ENCODE assay signal across 1 cellular context in the genomic region with DNA sequence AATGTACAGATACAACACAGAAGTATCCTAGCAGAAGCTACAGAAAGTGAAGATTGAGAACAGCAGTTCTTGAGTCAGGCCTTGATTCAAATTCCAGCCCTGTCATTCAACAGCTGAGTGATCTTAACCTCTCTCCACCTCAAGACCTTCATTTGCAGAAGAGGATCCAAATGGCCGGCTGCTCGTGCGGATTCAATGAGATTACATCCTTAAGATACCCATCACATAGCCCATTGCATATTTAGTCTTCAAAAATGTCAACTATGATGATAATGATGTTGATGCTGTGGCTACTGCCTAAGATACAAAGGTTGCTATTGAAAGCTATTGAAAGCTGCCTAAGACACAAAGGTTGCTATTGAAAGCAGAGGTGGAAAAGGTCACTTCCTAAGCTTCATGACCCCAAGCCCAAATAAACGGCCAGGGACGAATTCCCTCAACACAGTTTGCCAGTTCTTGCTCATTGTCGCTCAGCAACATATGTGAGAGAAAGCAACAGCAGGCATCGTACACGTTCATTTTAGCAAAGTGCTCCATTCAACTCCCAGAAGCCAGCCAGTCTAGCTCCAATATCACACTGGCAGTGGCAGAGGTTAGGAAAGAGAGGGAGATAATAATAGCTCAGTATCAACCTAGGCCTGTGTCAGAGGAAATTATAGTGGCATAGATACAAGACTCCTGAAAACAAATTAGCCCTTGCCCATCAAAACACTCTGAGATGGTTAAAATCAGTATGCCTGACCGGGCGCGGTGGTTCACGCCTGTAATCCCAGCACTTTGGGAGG.
TF ChIP-seq lines count a peak whose summit lies in the region.

No MANE protein-coding gene starts in this region.

TF ChIP-seq in HepG2, 621 proteins besides CTCF, POLR2A, EP300 and RAD21 (continued from another document and continues in another):
- no peak for TF ChIP-seq ZBTB46 (CRISPR knock-in tag; IDR thresholded peaks at IDR 0.05; ENCODE audit: borderline replicate concordance)
- TF ChIP-seq FOXA1 (IDR thresholded peaks at IDR 0.05), result no peak
- peak; percentile 25; the same call in 1 of the 2 replicates for TF ChIP-seq FOXA1 (CRISPR knock-in tag; IDR thresholded peaks at IDR 0.05)
- TF ChIP-seq ZNF20 (CRISPR knock-in tag; IDR thresholded peaks at IDR 0.05), result no peak
- TF ChIP-seq, protein P1, sequence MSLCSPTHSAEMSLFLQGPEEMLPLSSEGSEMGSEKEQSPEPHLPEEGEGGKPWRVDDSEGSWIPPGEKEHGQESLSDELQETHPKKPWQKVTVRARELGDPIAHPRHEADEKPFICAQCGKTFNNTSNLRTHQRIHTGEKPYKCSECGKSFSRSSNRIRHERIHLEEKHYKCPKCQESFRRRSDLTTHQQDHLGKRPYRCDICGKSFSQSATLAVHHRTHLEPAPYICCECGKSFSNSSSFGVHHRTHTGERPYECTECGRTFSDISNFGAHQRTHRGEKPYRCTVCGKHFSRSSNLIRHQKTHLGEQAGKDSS (CRISPR knock-in tag; IDR thresholded peaks at IDR 0.05; ENCODE audit: borderline replicate concordance, low read depth), result no peak
- TF ChIP-seq, protein P2, sequence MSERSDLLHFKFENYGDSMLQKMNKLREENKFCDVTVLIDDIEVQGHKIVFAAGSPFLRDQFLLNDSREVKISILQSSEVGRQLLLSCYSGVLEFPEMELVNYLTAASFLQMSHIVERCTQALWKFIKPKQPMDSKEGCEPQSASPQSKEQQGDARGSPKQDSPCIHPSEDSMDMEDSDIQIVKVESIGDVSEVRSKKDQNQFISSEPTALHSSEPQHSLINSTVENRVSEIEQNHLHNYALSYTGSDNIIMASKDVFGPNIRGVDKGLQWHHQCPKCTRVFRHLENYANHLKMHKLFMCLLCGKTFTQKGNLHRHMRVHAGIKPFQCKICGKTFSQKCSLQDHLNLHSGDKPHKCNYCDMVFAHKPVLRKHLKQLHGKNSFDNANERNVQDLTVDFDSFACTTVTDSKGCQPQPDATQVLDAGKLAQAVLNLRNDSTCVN (CRISPR knock-in tag; IDR thresholded peaks at IDR 0.05; ENCODE audit: borderline replicate concordance), result no peak
- TF ChIP-seq ZNF430 (CRISPR knock-in tag; IDR thresholded peaks at IDR 0.05), result no peak
- TF ChIP-seq ZNF331 (CRISPR knock-in tag; IDR thresholded peaks at IDR 0.05), result peak; percentile 44; the same call in 1 of the 2 replicates
- TF ChIP-seq, protein P3, sequence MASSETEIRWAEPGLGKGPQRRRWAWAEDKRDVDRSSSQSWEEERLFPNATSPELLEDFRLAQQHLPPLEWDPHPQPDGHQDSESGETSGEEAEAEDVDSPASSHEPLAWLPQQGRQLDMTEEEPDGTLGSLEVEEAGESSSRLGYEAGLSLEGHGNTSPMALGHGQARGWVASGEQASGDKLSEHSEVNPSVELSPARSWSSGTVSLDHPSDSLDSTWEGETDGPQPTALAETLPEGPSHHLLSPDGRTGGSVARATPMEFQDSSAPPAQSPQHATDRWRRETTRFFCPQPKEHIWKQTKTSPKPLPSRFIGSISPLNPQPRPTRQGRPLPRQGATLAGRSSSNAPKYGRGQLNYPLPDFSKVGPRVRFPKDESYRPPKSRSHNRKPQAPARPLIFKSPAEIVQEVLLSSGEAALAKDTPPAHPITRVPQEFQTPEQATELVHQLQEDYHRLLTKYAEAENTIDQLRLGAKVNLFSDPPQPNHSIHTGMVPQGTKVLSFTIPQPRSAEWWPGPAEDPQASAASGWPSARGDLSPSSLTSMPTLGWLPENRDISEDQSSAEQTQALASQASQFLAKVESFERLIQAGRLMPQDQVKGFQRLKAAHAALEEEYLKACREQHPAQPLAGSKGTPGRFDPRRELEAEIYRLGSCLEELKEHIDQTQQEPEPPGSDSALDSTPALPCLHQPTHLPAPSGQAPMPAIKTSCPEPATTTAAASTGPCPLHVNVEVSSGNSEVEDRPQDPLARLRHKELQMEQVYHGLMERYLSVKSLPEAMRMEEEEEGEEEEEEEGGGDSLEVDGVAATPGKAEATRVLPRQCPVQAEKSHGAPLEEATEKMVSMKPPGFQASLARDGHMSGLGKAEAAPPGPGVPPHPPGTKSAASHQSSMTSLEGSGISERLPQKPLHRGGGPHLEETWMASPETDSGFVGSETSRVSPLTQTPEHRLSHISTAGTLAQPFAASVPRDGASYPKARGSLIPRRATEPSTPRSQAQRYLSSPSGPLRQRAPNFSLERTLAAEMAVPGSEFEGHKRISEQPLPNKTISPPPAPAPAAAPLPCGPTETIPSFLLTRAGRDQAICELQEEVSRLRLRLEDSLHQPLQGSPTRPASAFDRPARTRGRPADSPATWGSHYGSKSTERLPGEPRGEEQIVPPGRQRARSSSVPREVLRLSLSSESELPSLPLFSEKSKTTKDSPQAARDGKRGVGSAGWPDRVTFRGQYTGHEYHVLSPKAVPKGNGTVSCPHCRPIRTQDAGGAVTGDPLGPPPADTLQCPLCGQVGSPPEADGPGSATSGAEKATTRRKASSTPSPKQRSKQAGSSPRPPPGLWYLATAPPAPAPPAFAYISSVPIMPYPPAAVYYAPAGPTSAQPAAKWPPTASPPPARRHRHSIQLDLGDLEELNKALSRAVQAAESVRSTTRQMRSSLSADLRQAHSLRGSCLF (CRISPR knock-in tag; IDR thresholded peaks at IDR 0.05; ENCODE audit: borderline replicate concordance), result no peak
- peak; percentile 35; the same call in 1 of the 2 replicates for TF ChIP-seq RXRB (CRISPR knock-in tag; IDR thresholded peaks at IDR 0.05; ENCODE audit: borderline replicate concordance)
- TF ChIP-seq HDAC1 (CRISPR knock-in tag; IDR thresholded peaks at IDR 0.05), result peak; percentile 48; the same call in 1 of the 2 replicates
- TF ChIP-seq HOXA3 (CRISPR knock-in tag; IDR thresholded peaks at IDR 0.05), result peak; percentile 29; the same call in 1 of the 2 replicates
- no peak for TF ChIP-seq ZNF335 (CRISPR knock-in tag; IDR thresholded peaks at IDR 0.05)
- no peak for TF ChIP-seq ZNF484 (CRISPR knock-in tag; IDR thresholded peaks at IDR 0.05; ENCODE audit: borderline replicate concordance, low read depth)
- TF ChIP-seq ZNF660 (CRISPR knock-in tag; IDR thresholded peaks at IDR 0.05; ENCODE audit: borderline replicate concordance, low read depth), result no peak
- no peak for TF ChIP-seq ZNF790 (CRISPR knock-in tag; IDR thresholded peaks at IDR 0.05; ENCODE audit: borderline replicate concordance)
- no peak for TF ChIP-seq IRF1 (CRISPR knock-in tag; IDR thresholded peaks at IDR 0.05; ENCODE audit: low read depth)
- TF ChIP-seq BCL3 (CRISPR knock-in tag; IDR thresholded peaks at IDR 0.05), result no peak
- TF ChIP-seq, protein P4, sequence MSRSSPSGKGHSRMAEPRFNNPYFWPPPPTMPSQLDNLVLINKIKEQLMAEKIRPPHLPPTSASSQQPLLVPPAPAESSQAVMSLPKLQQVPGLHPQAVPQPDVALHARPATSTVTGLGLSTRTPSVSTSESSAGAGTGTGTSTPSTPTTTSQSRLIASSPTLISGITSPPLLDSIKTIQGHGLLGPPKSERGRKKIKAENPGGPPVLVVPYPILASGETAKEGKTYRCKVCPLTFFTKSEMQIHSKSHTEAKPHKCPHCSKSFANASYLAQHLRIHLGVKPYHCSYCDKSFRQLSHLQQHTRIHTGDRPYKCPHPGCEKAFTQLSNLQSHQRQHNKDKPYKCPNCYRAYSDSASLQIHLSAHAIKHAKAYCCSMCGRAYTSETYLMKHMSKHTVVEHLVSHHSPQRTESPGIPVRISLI (CRISPR knock-in tag; IDR thresholded peaks at IDR 0.05; ENCODE audit: borderline replicate concordance), result no peak; the same call in 1 of the 2 replicates
- no peak for TF ChIP-seq RFX5 (IDR thresholded peaks at IDR 0.05; ENCODE audit: low read depth, low read length)
- TF ChIP-seq ZNF746 (CRISPR knock-in tag; IDR thresholded peaks at IDR 0.05), result no peak
- no peak for TF ChIP-seq MAFK (conservative IDR thresholded peaks at IDR 0.05 in 1 of 2, IDR thresholded peaks at IDR 0.05 in 1 of 2; ENCODE audit: low read length in 2 of 2)
- TF ChIP-seq RXRA (CRISPR knock-in tag; IDR thresholded peaks at IDR 0.05), result peak; percentile 18; the same call in 1 of the 2 replicates
- no peak for TF ChIP-seq ZNF652 (CRISPR knock-in tag; IDR thresholded peaks at IDR 0.05; ENCODE audit: borderline replicate concordance, low read depth)
- no peak for TF ChIP-seq ZNF567 (CRISPR knock-in tag; IDR thresholded peaks at IDR 0.05; ENCODE audit: borderline replicate concordance)
- TF ChIP-seq NR2F2 (IDR thresholded peaks at IDR 0.05; ENCODE audit: borderline replicate concordance, low read depth), result peak; percentile 82
- peak; percentile 61 for TF ChIP-seq NR2C2 (CRISPR knock-in tag; IDR thresholded peaks at IDR 0.05; ENCODE audit: borderline replicate concordance)
- no peak for TF ChIP-seq POGK (CRISPR knock-in tag; conservative IDR thresholded peaks at IDR 0.05)
- TF ChIP-seq ZBTB25 (CRISPR knock-in tag; IDR thresholded peaks at IDR 0.05), result no peak
- TF ChIP-seq XRCC5 (optimal IDR thresholded peaks at IDR 0.05; ENCODE audit: low read length), result peak; percentile 8
- TF ChIP-seq SOX6 (IDR thresholded peaks at IDR 0.05), result no peak
- TF ChIP-seq SOX6 (CRISPR knock-in tag; IDR thresholded peaks at IDR 0.05), result peak; percentile 69
- TF ChIP-seq STAT6 (CRISPR knock-in tag; IDR thresholded peaks at IDR 0.05; ENCODE audit: borderline replicate concordance), result no peak
- 0 out of 2 replicates have a peak, but pooled peaks have one; percentile 12 for TF ChIP-seq TBX3 (IDR thresholded peaks at IDR 0.05; ENCODE audit: borderline replicate concordance)
- TF ChIP-seq ZNF597 (CRISPR knock-in tag; IDR thresholded peaks at IDR 0.05), result no peak
